In genomic region chr2:10977003-10977402, GRCh38 we compare ENCODE assay signal across 1 cellular context.
A peak's percentile ranks its signal among the peaks of the same experiment; 100 is the strongest.
TF ChIP-seq lines count a peak whose summit lies in the region.

No MANE protein-coding gene starts in this region.

TF ChIP-seq in HepG2, 621 proteins besides CTCF, POLR2A, EP300 and RAD21 (continued from another document):
- TF ChIP-seq ZNF142 (CRISPR knock-in tag; IDR thresholded peaks at IDR 0.05) (0 out of 2 replicates have a peak, but pooled peaks have one; percentile 31), TERF1 (CRISPR knock-in tag; IDR thresholded peaks at IDR 0.05) (no peak), ZNF879 (CRISPR knock-in tag; IDR thresholded peaks at IDR 0.05) (no peak), NKX3-1 (CRISPR knock-in tag; IDR thresholded peaks at IDR 0.05) (no peak), ZNF781 (CRISPR knock-in tag; IDR thresholded peaks at IDR 0.05; ENCODE audit: borderline replicate concordance, not compliant biosample characterization) (no peak), ZNF784 (CRISPR knock-in tag; IDR thresholded peaks at IDR 0.05; ENCODE audit: borderline replicate concordance) (no peak), ZNF7 (CRISPR knock-in tag; IDR thresholded peaks at IDR 0.05) (no peak), SYNCRIP (IDR thresholded peaks at IDR 0.05; ENCODE audit: insufficient read depth, low read depth, low read length) (no peak), CAMTA2 (CRISPR knock-in tag; IDR thresholded peaks at IDR 0.05; ENCODE audit: borderline replicate concordance) (no peak), NONO (IDR thresholded peaks at IDR 0.05) (no peak), NONO (CRISPR knock-in tag; conservative IDR thresholded peaks at IDR 0.05) (no peak), ZSCAN20 (CRISPR knock-in tag; IDR thresholded peaks at IDR 0.05; ENCODE audit: borderline replicate concordance) (no peak), ZFP41 (CRISPR knock-in tag; IDR thresholded peaks at IDR 0.05; ENCODE audit: borderline replicate concordance) (no peak), CEBPB (IDR thresholded peaks at IDR 0.05; ENCODE audit: borderline replicate concordance, low read depth, low read length) (0 out of 2 replicates have a peak, but pooled peaks have one; percentile 19), NR2F1 (CRISPR knock-in tag; IDR thresholded peaks at IDR 0.05) (no peak), NCOA2 (CRISPR knock-in tag; IDR thresholded peaks at IDR 0.05) (no peak)
- TF ChIP-seq, protein P1, sequence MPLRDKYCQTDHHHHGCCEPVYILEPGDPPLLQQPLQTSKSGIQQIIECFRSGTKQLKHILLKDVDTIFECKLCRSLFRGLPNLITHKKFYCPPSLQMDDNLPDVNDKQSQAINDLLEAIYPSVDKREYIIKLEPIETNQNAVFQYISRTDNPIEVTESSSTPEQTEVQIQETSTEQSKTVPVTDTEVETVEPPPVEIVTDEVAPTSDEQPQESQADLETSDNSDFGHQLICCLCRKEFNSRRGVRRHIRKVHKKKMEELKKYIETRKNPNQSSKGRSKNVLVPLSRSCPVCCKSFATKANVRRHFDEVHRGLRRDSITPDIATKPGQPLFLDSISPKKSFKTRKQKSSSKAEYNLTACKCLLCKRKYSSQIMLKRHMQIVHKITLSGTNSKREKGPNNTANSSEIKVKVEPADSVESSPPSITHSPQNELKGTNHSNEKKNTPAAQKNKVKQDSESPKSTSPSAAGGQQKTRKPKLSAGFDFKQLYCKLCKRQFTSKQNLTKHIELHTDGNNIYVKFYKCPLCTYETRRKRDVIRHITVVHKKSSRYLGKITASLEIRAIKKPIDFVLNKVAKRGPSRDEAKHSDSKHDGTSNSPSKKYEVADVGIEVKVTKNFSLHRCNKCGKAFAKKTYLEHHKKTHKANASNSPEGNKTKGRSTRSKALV (CRISPR knock-in tag; IDR thresholded peaks at IDR 0.05) = no peak
- TF ChIP-seq, protein P2, sequence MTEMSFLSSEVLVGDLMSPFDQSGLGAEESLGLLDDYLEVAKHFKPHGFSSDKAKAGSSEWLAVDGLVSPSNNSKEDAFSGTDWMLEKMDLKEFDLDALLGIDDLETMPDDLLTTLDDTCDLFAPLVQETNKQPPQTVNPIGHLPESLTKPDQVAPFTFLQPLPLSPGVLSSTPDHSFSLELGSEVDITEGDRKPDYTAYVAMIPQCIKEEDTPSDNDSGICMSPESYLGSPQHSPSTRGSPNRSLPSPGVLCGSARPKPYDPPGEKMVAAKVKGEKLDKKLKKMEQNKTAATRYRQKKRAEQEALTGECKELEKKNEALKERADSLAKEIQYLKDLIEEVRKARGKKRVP (CRISPR knock-in tag; IDR thresholded peaks at IDR 0.05) = 0 out of 4 replicates have a peak, but pooled peaks of 1 of the 2 experiments have one; percentile 18
- TF ChIP-seq, protein P3, sequence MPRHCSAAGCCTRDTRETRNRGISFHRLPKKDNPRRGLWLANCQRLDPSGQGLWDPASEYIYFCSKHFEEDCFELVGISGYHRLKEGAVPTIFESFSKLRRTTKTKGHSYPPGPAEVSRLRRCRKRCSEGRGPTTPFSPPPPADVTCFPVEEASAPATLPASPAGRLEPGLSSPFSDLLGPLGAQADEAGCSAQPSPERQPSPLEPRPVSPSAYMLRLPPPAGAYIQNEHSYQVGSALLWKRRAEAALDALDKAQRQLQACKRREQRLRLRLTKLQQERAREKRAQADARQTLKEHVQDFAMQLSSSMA (CRISPR knock-in tag; IDR thresholded peaks at IDR 0.05) = no peak
